In the genomic region with DNA sequence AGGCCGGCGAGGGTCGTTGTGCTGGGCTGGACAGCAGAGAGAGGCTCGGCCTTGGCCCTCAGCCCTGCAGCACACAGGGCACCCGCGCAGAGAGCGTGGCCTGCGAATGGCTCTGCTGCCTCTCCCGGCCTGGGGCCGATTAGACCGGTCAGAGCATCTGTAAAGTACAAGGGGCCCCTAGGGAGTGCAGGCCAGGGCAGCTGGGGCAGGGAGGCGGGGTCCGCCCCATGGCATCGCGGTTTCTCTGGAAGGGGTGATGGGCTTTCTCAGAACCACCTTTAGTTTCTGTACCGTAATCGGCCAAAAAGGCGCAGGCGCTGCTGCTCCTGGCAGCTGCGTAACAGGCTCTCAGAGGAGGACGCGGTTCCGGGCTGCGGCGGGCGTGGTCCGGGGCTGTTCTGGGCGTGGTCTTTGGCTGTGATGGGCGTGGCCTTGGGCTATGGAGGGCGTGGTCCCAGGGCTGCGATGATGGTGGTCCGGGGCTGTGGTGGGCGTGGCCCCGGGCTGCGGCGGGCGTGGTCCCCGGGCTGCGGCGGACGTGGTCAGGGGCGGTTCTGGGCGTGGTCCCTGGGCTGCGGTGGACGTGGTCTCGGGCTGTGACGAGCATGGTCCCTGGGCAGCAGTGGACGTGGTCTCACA, we compare ENCODE assay signal across 8 cellular contexts. TPM values are rescaled to one million over a fixed set of nuclear protein-coding genes. Genes with fewer than 3 reads are reported as not detected.
DNase-seq lines count a peak whose midpoint lies in the region; ATAC-seq and TF ChIP-seq lines count a peak whose summit lies in the region.

No MANE protein-coding gene starts in this region.

- H3K4me3 Mint-ChIP-seq in Calu3 (ENCODE audit: low read depth, unreplicated experiment) (peak overlapping the region; percentile 76), IgD-negative memory B cell (peak overlapping the region; percentile 83 to 95 (median 88)), T-cell (peak overlapping the region; percentile 78 to 83 (median 80))

- peak overlapping the region; percentile 75 for H3K27ac ChIP-seq in hepatocyte
- H3K27ac ChIP-seq in vagina: peak overlapping the region; percentile 46

- H3K4me1 Mint-ChIP-seq in Calu3 (ENCODE audit: low read depth, unreplicated experiment) (no peaks in the 10 kb centered on the region), IgD-negative memory B cell (peaks cover 0 to 10% (median 9%) of the 10 kb centered on the region in 3 donors), T-cell (peaks cover 0 to 18% (median 14%) of the 10 kb centered on the region in 3 donors)

- no peaks in the 10 kb centered on the region for H4K20me1 ChIP-seq in hepatocyte (ENCODE audit: insufficient read depth, poor library complexity, severe bottlenecking)

- peak; percentile 92 for DNase-seq in Calu3
- peak; percentile 77 to 97 (median 87) for DNase-seq in T-cell
- peak; percentile 34 for DNase-seq in amniotic epithelial cell (ENCODE audit: low read depth)
- DNase-seq in hepatocyte (ENCODE audit: low spot score): peak; percentile 93
- DNase-seq in retina: peak; percentile 100
- DNase-seq in vagina (ENCODE audit: extremely low spot score in 2 of 2): no peak

- ATAC-seq in GM21526 (IDR thresholded peaks at IDR 0.05; ENCODE audit: low FRiP score, unreplicated experiment) (peak; percentile 97), T-cell (replicated peaks in 1 of 4) (peak; percentile 90 to 92 (median 90))

- POLR2A ChIA-PET in T-cell (lab: Charles Lee): interaction anchor here in 1 of 2 donors (0.7 kb wide), 1 partner anchor 62 kb away, joined by 3 read pairs; no protein-coding TSS in a partner anchor

- H3K9me2 ChIP-seq in hepatocyte (replicated peaks; ENCODE audit: insufficient read depth): no peaks in the 10 kb centered on the region

- H3K27ac Mint-ChIP-seq in Calu3 (ENCODE audit: unreplicated experiment): peak overlapping the region; percentile 11
- H3K27ac Mint-ChIP-seq in IgD-negative memory B cell: peak overlapping the region; percentile 40 to 86 (median 79)
- H3K27ac Mint-ChIP-seq in T-cell: peak overlapping the region; percentile 82 to 92

- CTCF ChIA-PET in Calu3 (lab: Charles Lee) (no interaction called here), T-cell (lab: Charles Lee) (interaction anchor here in 1 of 2 donors (1.4 to 1.8 kb wide), 2 partner anchors 70 to 765 kb away, joined by 3 to 5 read pairs; no protein-coding TSS in a partner anchor)

- H3K4me3 ChIP-seq in hepatocyte (peak overlapping the region; percentile 55), vagina (peak overlapping the region; percentile 51 to 53)

- H3K27me3 ChIP-seq in hepatocyte (no peaks in the 10 kb centered on the region), vagina (no peaks in the 10 kb centered on the region)

- intact Hi-C loops in Calu3 (cut with micrococcal nuclease; ENCODE audit: unreplicated experiment) (no loop called here), vagina (cut with DNase I) (no loop called here)

- H3K9me3 Mint-ChIP-seq in Calu3 (ENCODE audit: low read depth, unreplicated experiment): no peaks in the 10 kb centered on the region
- H3K9me3 Mint-ChIP-seq in IgD-negative memory B cell: peaks cover under 1 to 6% (median 3%) of the 10 kb centered on the region in 3 donors
- peaks cover 0 to 6% (median 2%) of the 10 kb centered on the region in 3 donors for H3K9me3 Mint-ChIP-seq in T-cell

- TF ChIP-seq CTCF in Calu3 (IDR thresholded peaks at IDR 0.05; ENCODE audit: unreplicated experiment): no peak
- no peak for TF ChIP-seq CTCF in hepatocyte (IDR thresholded peaks at IDR 0.05; ENCODE audit: poor library complexity)
- no peak for TF ChIP-seq CTCF in vagina (IDR thresholded peaks at IDR 0.05)

- no TSS peak for BruUV-seq in Calu3 (replicated peaks; lab: Mats Ljungman, UMichigan)

- H3K79me2 ChIP-seq in hepatocyte: no peaks in the 10 kb centered on the region

- H3K36me3 ChIP-seq in hepatocyte (replicated peaks; ENCODE audit: insufficient read depth, low read depth) (no peaks in the 10 kb centered on the region), vagina (no peaks in the 10 kb centered on the region)

- H3K4me1 ChIP-seq in hepatocyte (ENCODE audit: insufficient read depth): peaks cover 10% of the 10 kb centered on the region
- peaks cover 20% of the 10 kb centered on the region for H3K4me1 ChIP-seq in vagina

- peaks cover under 1% of the 10 kb centered on the region for H3K9me3 ChIP-seq in hepatocyte (ENCODE audit: low read depth)
- H3K9me3 ChIP-seq in vagina: no peaks in the 10 kb centered on the region

- 1% methylated on average over 43 of the region's 48 CpGs for WGBS in hepatocyte (ENCODE audit: low lambda C conversion rate, missing lambda C conversion rate)

- peaks cover 37% of the 10 kb centered on the region for H3K27me3 Mint-ChIP-seq in Calu3 (ENCODE audit: unreplicated experiment)
- peaks cover 6% of the 10 kb centered on the region for H3K27me3 Mint-ChIP-seq in IgD-negative memory B cell
- peaks cover 0 to 4% of the 10 kb centered on the region in 2 donors for H3K27me3 Mint-ChIP-seq in T-cell

- TF ChIP-seq POLR2A in vagina (IDR thresholded peaks at IDR 0.05): no peak

- H3K4me2 ChIP-seq in hepatocyte: peak overlapping the region; percentile 87

- H2AFZ ChIP-seq in hepatocyte: peak overlapping the region; percentile 90

- H3K36me3 Mint-ChIP-seq in Calu3 (ENCODE audit: insufficient read depth, unreplicated experiment) (peaks cover 9% of the 10 kb centered on the region), IgD-negative memory B cell (no peaks in the 10 kb centered on the region), T-cell (no peaks in the 10 kb centered on the region)

RNA-seq across cellular contexts. Expression of a gene that starts 1.5 kb away (rescaled TPM):
- total RNA-seq in Calu3 (2022) (not detected in 2 replicates), T-cell (not detected), hepatocyte (not detected in 2 replicates), vagina (not detected)
- polyA plus RNA-seq in IgD-negative memory B cell (not detected), hepatocyte (not detected in 2 replicates)

RNA-seq across cellular contexts. Expression of a gene that starts 27.9 kb away (rescaled TPM):
- total RNA-seq in Calu3 (2022) (not detected in 2 replicates), T-cell (not detected), hepatocyte (1.00 and 1.4 TPM in 2 replicates), vagina (not detected)
- polyA plus RNA-seq in IgD-negative memory B cell (not detected), hepatocyte (0.05 and 0.50 TPM in 2 replicates)

Comparison
In these comparisons a context has a peak if more than half of its experiments do, and no peak if none do; other contexts are left out.
1. DNase-seq: peak in Calu3 (single experiment), T-cell (34 of 34), amniotic epithelial cell (single experiment), hepatocyte (single experiment) and retina (single experiment); none in vagina (0 of 2).
2. H3K27ac Mint-ChIP-seq: peak in every context shown above with its lines; median percentile 87 in T-cell; 79 in IgD-negative memory B cell; 11 in Calu3.
3. Peak in every context shown above with its lines, with median percentiles within 50 percentile points of each other: H3K4me3 Mint-ChIP-seq.